ENCODE assay signal across 8 cellular contexts in the genomic region with DNA sequence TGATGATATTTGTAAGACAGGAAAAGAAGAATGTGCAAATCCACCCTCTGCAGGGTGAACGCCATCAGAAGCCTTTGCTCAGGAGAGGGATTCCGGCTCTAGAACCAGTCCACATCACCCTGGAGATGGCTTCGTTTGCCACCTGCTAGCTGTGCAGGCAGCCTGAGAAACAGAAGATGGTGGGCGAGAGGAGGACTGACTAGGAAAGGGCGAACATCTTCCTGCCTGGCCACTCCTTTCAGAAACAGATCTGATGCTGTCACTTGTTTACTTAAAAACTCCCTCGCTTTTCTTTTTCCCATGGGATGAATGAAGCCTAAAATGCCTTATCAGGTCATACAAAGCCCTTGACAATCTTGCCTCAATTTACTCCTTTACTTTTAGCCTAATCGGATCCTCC. TPM values are rescaled to one million over a fixed set of nuclear protein-coding genes. Genes with fewer than 3 reads are reported as not detected.
DNase-seq lines count a peak whose midpoint lies in the region; ATAC-seq, FAIRE-seq and TF ChIP-seq lines count a peak whose summit lies in the region.

No MANE protein-coding gene starts in this region.

- no peak for TF ChIP-seq RAD21 in A549 (conservative IDR thresholded peaks at IDR 0.05 in 1 of 2, IDR thresholded peaks at IDR 0.05 in 1 of 2)

- 42% methylated on average over 7 of the region's 7 CpGs for WGBS in A549 (ENCODE audit: missing lambda C conversion rate)

- TF ChIP-seq CTCF in A549 (IDR thresholded peaks at IDR 0.05), result no peak

- peak overlapping the region; percentile 85 for H3K4me2 ChIP-seq in A549

- CTCF ChIA-PET in A549 (lab: Yijun Ruan, JAX), result interaction anchor here (1.0 to 2.3 kb wide), 2 partner anchors 26 to 127 kb away, joined by 3 to 11 read pairs; no protein-coding TSS in a partner anchor

- DNase-seq in A549 (ENCODE audit: low read depth in 1 of 2, low spot score in 1 of 2), result no peak
- no peak for DNase-seq in H7
- DNase-seq in inferior parietal cortex (ENCODE audit: extremely low spot score), result peak; percentile 38
- DNase-seq in 8988T, result no peak
- DNase-seq in SKM-1 (lab: John Stamatoyannopoulos, UW; ENCODE audit: unreplicated experiment), result no peak

- H3K9me3 ChIP-seq in A549 (no peaks in the 10 kb centered on the region), stomach smooth muscle (ENCODE audit: control insufficient read depth in 2 of 2, low read length in 2 of 2) (no peaks in the 10 kb centered on the region)

- TF ChIP-seq EP300 in A549 (IDR thresholded peaks at IDR 0.05), result no peak

- H3K27ac ChIP-seq in A549 (peak overlapping the region; percentile 90 to 98; a peak in 4 of 6 replicates), stomach smooth muscle (ENCODE audit: low read length) (no peak overlapping the region)

- H3K27me3 ChIP-seq in H7 (ENCODE audit: control insufficient read depth, insufficient read depth, low read length) (peaks cover 20% of the 10 kb centered on the region), stomach smooth muscle (ENCODE audit: control insufficient read depth in 1 of 2, insufficient read depth in 2 of 2, low read length in 2 of 2) (peaks cover 5 to 11% of the 10 kb centered on the region in 2 donors)

- H3K36me3 ChIP-seq in H7 (replicated peaks; ENCODE audit: control insufficient read depth, insufficient read depth, low read length) (no peaks in the 10 kb centered on the region), stomach smooth muscle (ENCODE audit: control insufficient read depth in 2 of 2, insufficient read depth in 2 of 2, low read length in 2 of 2) (no peaks in the 10 kb centered on the region)

- H3K27ac Mint-ChIP-seq in activated T-helper 17 cell treated with anti-CD3 and anti-CD28 coated beads, Interleukin-2, amount 50 U/mL, for 72 hours, result peak overlapping the region; percentile 11

- ATAC-seq in A549 (no peak), HG02571 (IDR thresholded peaks at IDR 0.05; ENCODE audit: unreplicated experiment) (no peak)
- no peak for ATAC-seq in activated T-helper 17 cell treated with anti-CD3 and anti-CD28 coated beads, Interleukin-2, amount 50 U/mL, for 72 hours (replicated peaks)

- no peak for TF ChIP-seq POLR2A in A549 (IDR thresholded peaks at IDR 0.05; ENCODE audit: low read length)

- H3K4me1 Mint-ChIP-seq in activated T-helper 17 cell treated with anti-CD3 and anti-CD28 coated beads, Interleukin-2, amount 50 U/mL, for 72 hours, result peaks cover 42% of the 10 kb centered on the region

- H3K4me3 ChIP-seq in A549 (peak overlapping the region; percentile 87), H7 (ENCODE audit: insufficient read depth, low read depth, low read length) (peak overlapping the region; percentile 75), stomach smooth muscle (ENCODE audit: low read length in 2 of 2) (peak overlapping the region; percentile 83 to 88)

- POLR2A ChIA-PET in A549 (lab: Yijun Ruan, JAX), result no interaction called here

- FAIRE-seq in A549 (lab: Jason Lieb, UNC), result no peak

- peak overlapping the region; percentile 75 for H3K4me3 Mint-ChIP-seq in activated T-helper 17 cell treated with anti-CD3 and anti-CD28 coated beads, Interleukin-2, amount 50 U/mL, for 72 hours

- no peaks in the 10 kb centered on the region for H3K27me3 Mint-ChIP-seq in activated T-helper 17 cell treated with anti-CD3 and anti-CD28 coated beads, Interleukin-2, amount 50 U/mL, for 72 hours

- H3K9ac ChIP-seq in stomach smooth muscle (ENCODE audit: low read length in 2 of 2), result peak overlapping the region; percentile 55 to 81

- H3K4me1 ChIP-seq in A549, result peaks cover 29% of the 10 kb centered on the region
- H3K4me1 ChIP-seq in stomach smooth muscle (ENCODE audit: control insufficient read depth, insufficient read depth, low read length), result peaks cover 37% of the 10 kb centered on the region

- no peaks in the 10 kb centered on the region for H3K9me3 Mint-ChIP-seq in activated T-helper 17 cell treated with anti-CD3 and anti-CD28 coated beads, Interleukin-2, amount 50 U/mL, for 72 hours

- peaks cover 27% of the 10 kb centered on the region for H3K36me3 Mint-ChIP-seq in activated T-helper 17 cell treated with anti-CD3 and anti-CD28 coated beads, Interleukin-2, amount 50 U/mL, for 72 hours (ENCODE audit: low read depth)

TF ChIP-seq in A549, 52 proteins besides CTCF, POLR2A, EP300 and RAD21:
- TF ChIP-seq RCOR1 (IDR thresholded peaks at IDR 0.05; ENCODE audit: low read depth, low read length), result no peak
- no peak for TF ChIP-seq MYC (IDR thresholded peaks at IDR 0.05; ENCODE audit: borderline replicate concordance, low read length)
- TF ChIP-seq RFX5 (IDR thresholded peaks at IDR 0.05), result no peak
- no peak for TF ChIP-seq CEBPB (IDR thresholded peaks at IDR 0.05)
- TF ChIP-seq, protein P1, sequence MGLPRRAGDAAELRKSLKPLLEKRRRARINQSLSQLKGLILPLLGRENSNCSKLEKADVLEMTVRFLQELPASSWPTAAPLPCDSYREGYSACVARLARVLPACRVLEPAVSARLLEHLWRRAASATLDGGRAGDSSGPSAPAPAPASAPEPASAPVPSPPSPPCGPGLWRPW (IDR thresholded peaks at IDR 0.05), result no peak
- no peak for TF ChIP-seq NFE2L2 (conservative IDR thresholded peaks at IDR 0.05; ENCODE audit: low read length)
- no peak for TF ChIP-seq RARB (CRISPR knock-in tag; IDR thresholded peaks at IDR 0.05)
- no peak for TF ChIP-seq TP53 (CRISPR knock-in tag; IDR thresholded peaks at IDR 0.05)
- no peak for TF ChIP-seq HDAC2 (IDR thresholded peaks at IDR 0.05)
- TF ChIP-seq, protein P2, sequence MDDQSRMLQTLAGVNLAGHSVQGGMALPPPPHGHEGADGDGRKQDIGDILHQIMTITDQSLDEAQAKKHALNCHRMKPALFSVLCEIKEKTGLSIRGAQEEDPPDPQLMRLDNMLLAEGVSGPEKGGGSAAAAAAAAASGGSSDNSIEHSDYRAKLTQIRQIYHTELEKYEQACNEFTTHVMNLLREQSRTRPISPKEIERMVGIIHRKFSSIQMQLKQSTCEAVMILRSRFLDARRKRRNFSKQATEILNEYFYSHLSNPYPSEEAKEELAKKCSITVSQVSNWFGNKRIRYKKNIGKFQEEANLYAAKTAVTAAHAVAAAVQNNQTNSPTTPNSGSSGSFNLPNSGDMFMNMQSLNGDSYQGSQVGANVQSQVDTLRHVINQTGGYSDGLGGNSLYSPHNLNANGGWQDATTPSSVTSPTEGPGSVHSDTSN (IDR thresholded peaks at IDR 0.05), result no peak

RNA-seq across cellular contexts. Expression of a gene that starts 1.2 kb away (rescaled TPM):
- polyA plus RNA-seq in A549 (2011; rRNA removed), result 74.4 and 83.2 TPM in 2 replicates
- polyA plus RNA-seq in A549 (2012; cell fraction: cytosol; rRNA removed), result 31.2 and 35.6 TPM in 2 replicates
- polyA plus RNA-seq in A549 (2012; cell fraction: nucleus; rRNA removed), result 27.9 and 32.4 TPM in 2 replicates
- 26.5 to 29.8 TPM (median 29.2 TPM) in 3 replicates for polyA plus RNA-seq in A549 (2017; fragmentation: RNase III; extraction: RNeasy Plus Mini Kit Qiagen cat#74134 plus additional on column Dnase treatment)
- polyA minus RNA-seq in A549 (2011; rRNA and poly(A)+ RNA removed), result 37.1 and 46.2 TPM in 2 replicates
- 22.1 and 36.3 TPM in 2 replicates for total RNA-seq in H7 (2014; rRNA removed; shearing (Covaris generic))
- total RNA-seq in activated T-helper 17 cell treated with anti-CD3 and anti-CD28 coated beads, Interleukin-2, amount 50 U/mL, for 72 hours, result 10 to 100 TPM; 40.0 to 46.5 TPM

RNA-seq across cellular contexts. Expression of a gene that starts 33.9 kb away (rescaled TPM):
- polyA plus RNA-seq in A549 (2011; rRNA removed), result 33.0 and 35.5 TPM in 2 replicates
- 41.2 and 43.3 TPM in 2 replicates for polyA plus RNA-seq in A549 (2012; cell fraction: cytosol; rRNA removed)
- polyA plus RNA-seq in A549 (2012; cell fraction: nucleus; rRNA removed), result 161 and 181 TPM in 2 replicates
- polyA plus RNA-seq in A549 (2017; fragmentation: RNase III; extraction: RNeasy Plus Mini Kit Qiagen cat#74134 plus additional on column Dnase treatment), result 34.3 to 38.2 TPM (median 37.5 TPM) in 3 replicates
- 47.5 and 50.4 TPM in 2 replicates for polyA minus RNA-seq in A549 (2011; rRNA and poly(A)+ RNA removed)
- total RNA-seq in H7 (2014; rRNA removed; shearing (Covaris generic)), result 25.3 and 27.5 TPM in 2 replicates
- 10 to 100 TPM; 37.2 to 45.4 TPM for total RNA-seq in activated T-helper 17 cell treated with anti-CD3 and anti-CD28 coated beads, Interleukin-2, amount 50 U/mL, for 72 hours

RNA-seq across cellular contexts. Expression of a gene that starts 34.0 kb away (rescaled TPM):
- polyA plus RNA-seq in A549 (2011; rRNA removed), result 25.7 and 31.4 TPM in 2 replicates
- 36.6 and 38.1 TPM in 2 replicates for polyA plus RNA-seq in A549 (2012; cell fraction: cytosol; rRNA removed)
- 248 and 268 TPM in 2 replicates for polyA plus RNA-seq in A549 (2012; cell fraction: nucleus; rRNA removed)
- 30.5 to 43.8 TPM (median 43.2 TPM) in 3 replicates for polyA plus RNA-seq in A549 (2017; fragmentation: RNase III; extraction: RNeasy Plus Mini Kit Qiagen cat#74134 plus additional on column Dnase treatment)
- polyA minus RNA-seq in A549 (2011; rRNA and poly(A)+ RNA removed), result 13.2 and 17.7 TPM in 2 replicates
- 21.8 and 23.6 TPM in 2 replicates for total RNA-seq in H7 (2014; rRNA removed; shearing (Covaris generic))
- 10 to 100 TPM; 15.0 to 38.5 TPM for total RNA-seq in activated T-helper 17 cell treated with anti-CD3 and anti-CD28 coated beads, Interleukin-2, amount 50 U/mL, for 72 hours

RNA-seq across cellular contexts. Expression of a gene that starts 58.3 kb away (rescaled TPM):
- polyA plus RNA-seq in A549 (2011; rRNA removed) (not detected in 2 replicates), A549 (2017; fragmentation: RNase III; extraction: RNeasy Plus Mini Kit Qiagen cat#74134 plus additional on column Dnase treatment) (not detected in 3 replicates)
- polyA plus RNA-seq in A549 (2012; cell fraction: cytosol; rRNA removed), result 0.10 TPM in 1 of 2 replicates, not detected in the other
- 0.19 and 1.1 TPM in 2 replicates for polyA plus RNA-seq in A549 (2012; cell fraction: nucleus; rRNA removed)
- polyA minus RNA-seq in A549 (2011; rRNA and poly(A)+ RNA removed), result not detected in 2 replicates
- total RNA-seq in H7 (2014; rRNA removed; shearing (Covaris generic)), result not detected in 2 replicates
- not detected for total RNA-seq in activated T-helper 17 cell treated with anti-CD3 and anti-CD28 coated beads, Interleukin-2, amount 50 U/mL, for 72 hours

RNA-seq across cellular contexts. Expression of a gene that starts 59.7 kb away (rescaled TPM):
- 0.16 and 0.24 TPM in 2 replicates for polyA plus RNA-seq in A549 (2011; rRNA removed)
- 0.23 TPM in 1 of 2 replicates, not detected in the other for polyA plus RNA-seq in A549 (2012; cell fraction: cytosol; rRNA removed)
- 0.21 and 0.58 TPM in 2 replicates for polyA plus RNA-seq in A549 (2012; cell fraction: nucleus; rRNA removed)
- 0.29 to 0.56 TPM (median 0.54 TPM) in 3 replicates for polyA plus RNA-seq in A549 (2017; fragmentation: RNase III; extraction: RNeasy Plus Mini Kit Qiagen cat#74134 plus additional on column Dnase treatment)
- 0.54 and 1.5 TPM in 2 replicates for polyA minus RNA-seq in A549 (2011; rRNA and poly(A)+ RNA removed)
- total RNA-seq in H7 (2014; rRNA removed; shearing (Covaris generic)), result not detected in 2 replicates
- not detected for total RNA-seq in activated T-helper 17 cell treated with anti-CD3 and anti-CD28 coated beads, Interleukin-2, amount 50 U/mL, for 72 hours
